Comparison of ENCODE assay signal across 12 cellular contexts in genomic region chr17:20467447-20467846, GRCh38. TPM values are rescaled to one million over a fixed set of nuclear protein-coding genes. Genes with fewer than 3 reads are reported as not detected.
A peak's percentile ranks its signal among the peaks of the same experiment; 100 is the strongest.
DNase-seq lines count a peak whose midpoint lies in the region; ATAC-seq lines count a peak whose summit lies in the region.
"Not testable (repeated sequence)": the region's sequence is repeated elsewhere in the genome, so short reads cannot be mapped to it uniquely, and the experiment has no call there.
"Had no signal": no experiment of that assay in that cellular context is flagged by ENCODE, and none has a peak within 500 bp of the region (broad histone marks: within the 10 kb centered on the region; RNA-seq: fewer than 3 reads in every experiment).

TSS of gene LGALS9B (minus strand) at chr17:20467539. CDS start at chr17:20467470, 69 bp downstream.

- DNase-seq in activated CD4-positive, alpha-beta T cell treated with anti-CD3 and anti-CD28 coated beads for 36 hours; right cardiac atrium: not testable (repeated sequence)

- not testable (repeated sequence) for H3K27ac Mint-ChIP-seq in activated CD4-positive, alpha-beta T cell treated with anti-CD3 and anti-CD28 coated beads for 36 hours
- H3K27ac Mint-ChIP-seq in stimulated activated memory B cell treated with anti-CD40 and anti-IgM and Interleukin-4, amounts not matched to agents 10 μg/mL and 1 μg/mL and 100 μg/mL, for 72 hours, result peak within 1 kb of the TSS; percentile 31

- CTCF ChIA-PET in activated CD4-positive, alpha-beta T cell treated with anti-CD3 and anti-CD28 coated beads for 36 hours (lab: Charles Lee), result not testable (repeated sequence)

- not testable (repeated sequence) for H3K27ac ChIP-seq in right cardiac atrium (ENCODE audit: low read length)

- intact Hi-C loops in activated CD4-positive, alpha-beta T cell treated with anti-CD3 and anti-CD28 coated beads for 36 hours (cut with DNase I, micrococcal nuclease); right cardiac atrium (cut with DNase I): not testable (repeated sequence)

- H3K4me1 Mint-ChIP-seq in activated CD4-positive, alpha-beta T cell treated with anti-CD3 and anti-CD28 coated beads for 36 hours; stimulated activated memory B cell treated with anti-CD40 and anti-IgM and Interleukin-4, amounts not matched to agents 10 μg/mL and 1 μg/mL and 100 μg/mL, for 72 hours: not testable (repeated sequence)

- not testable (repeated sequence) for H3K36me3 Mint-ChIP-seq in activated CD4-positive, alpha-beta T cell treated with anti-CD3 and anti-CD28 coated beads for 36 hours (ENCODE audit: low read depth); stimulated activated memory B cell treated with anti-CD40 and anti-IgM and Interleukin-4, amounts not matched to agents 10 μg/mL and 1 μg/mL and 100 μg/mL, for 72 hours

- ATAC-seq in GM18499 (IDR thresholded peaks at IDR 0.05; ENCODE audit: insufficient read depth, unreplicated experiment) (peak; percentile 72), GM19351 (IDR thresholded peaks at IDR 0.05; ENCODE audit: unreplicated experiment) (peak; percentile 83), GM21723 (IDR thresholded peaks at IDR 0.05; ENCODE audit: unreplicated experiment) (peak; percentile 81), HG02981 (IDR thresholded peaks at IDR 0.05; ENCODE audit: unreplicated experiment) (peak; percentile 90), HG03460 (IDR thresholded peaks at IDR 0.05; ENCODE audit: unreplicated experiment) (peak; percentile 71), right cardiac atrium (peak; percentile 23 to 40)
- ATAC-seq in activated CD4-positive, alpha-beta T cell treated with anti-CD3 and anti-CD28 coated beads for 36 hours, result peak; percentile 85
- ATAC-seq in stimulated activated memory B cell treated with anti-CD40 and anti-IgM and Interleukin-4, amounts not matched to agents 10 μg/mL and 1 μg/mL and 100 μg/mL, for 72 hours, result peak; percentile 94

- not testable (repeated sequence) for H3K4me3 ChIP-seq in right cardiac atrium (ENCODE audit: low read length)

- not testable (repeated sequence) for H3K27me3 Mint-ChIP-seq in activated CD4-positive, alpha-beta T cell treated with anti-CD3 and anti-CD28 coated beads for 36 hours; stimulated activated memory B cell treated with anti-CD40 and anti-IgM and Interleukin-4, amounts not matched to agents 10 μg/mL and 1 μg/mL and 100 μg/mL, for 72 hours

- not testable (repeated sequence) for H3K4me1 ChIP-seq in right cardiac atrium (ENCODE audit: control insufficient read depth, insufficient read depth, low read length)

- H3K9me3 ChIP-seq in right cardiac atrium (ENCODE audit: control insufficient read depth, low read length), result not testable (repeated sequence)

- H3K9me3 Mint-ChIP-seq in activated CD4-positive, alpha-beta T cell treated with anti-CD3 and anti-CD28 coated beads for 36 hours (ENCODE audit: low read depth); stimulated activated memory B cell treated with anti-CD40 and anti-IgM and Interleukin-4, amounts not matched to agents 10 μg/mL and 1 μg/mL and 100 μg/mL, for 72 hours: not testable (repeated sequence)

- H3K27me3 ChIP-seq in right cardiac atrium (ENCODE audit: control insufficient read depth, insufficient read depth), result not testable (repeated sequence)

- H3K4me3 Mint-ChIP-seq in activated CD4-positive, alpha-beta T cell treated with anti-CD3 and anti-CD28 coated beads for 36 hours, result not testable (repeated sequence)
- H3K4me3 Mint-ChIP-seq in stimulated activated memory B cell treated with anti-CD40 and anti-IgM and Interleukin-4, amounts not matched to agents 10 μg/mL and 1 μg/mL and 100 μg/mL, for 72 hours, result peak within 1 kb of the TSS; percentile 12

- 50% methylated on average over 1 of the region's 4 CpGs for WGBS in right cardiac atrium

- POLR2A ChIA-PET in activated CD4-positive, alpha-beta T cell treated with anti-CD3 and anti-CD28 coated beads for 36 hours (lab: Charles Lee), result not testable (repeated sequence)

RNA-seq across cellular contexts. Expression of gene LGALS9B, which starts in this region (rescaled TPM):
- total RNA-seq in activated CD4-positive, alpha-beta T cell treated with anti-CD3 and anti-CD28 coated beads for 36 hours, result not detected
- total RNA-seq in right cardiac atrium, result under 1 TPM in 1 of 4 donors, not detected in 3; 0.23 TPM
- not detected for polyA plus RNA-seq in right cardiac atrium
- total RNA-seq: H9, right atrium auricular region, subcutaneous adipose tissue, WTC11 had no signal

Comparison
In these comparisons a context has a peak if more than half of its experiments do, and no peak if none do; other contexts are left out.
1. Peak in ATAC-seq in activated CD4-positive, alpha-beta T cell treated with anti-CD3 and anti-CD28 coated beads for 36 hours; RNA of the gene not detected or under 1 TPM.
2. Peak in ATAC-seq in right cardiac atrium; RNA of the gene not detected or under 1 TPM.
3. ATAC-seq: peak in every context shown above with its lines; median percentile 94 in stimulated activated memory B cell treated with anti-CD40 and anti-IgM and Interleukin-4, amounts not matched to agents 10 μg/mL and 1 μg/mL and 100 μg/mL, for 72 hours; 90 in HG02981; 85 in activated CD4-positive, alpha-beta T cell treated with anti-CD3 and anti-CD28 coated beads for 36 hours; 83 in GM19351; 81 in GM21723; 72 in GM18499; 71 in HG03460; 32 in right cardiac atrium.